ENCODE assay signal across 9 cellular contexts in the genomic region with DNA sequence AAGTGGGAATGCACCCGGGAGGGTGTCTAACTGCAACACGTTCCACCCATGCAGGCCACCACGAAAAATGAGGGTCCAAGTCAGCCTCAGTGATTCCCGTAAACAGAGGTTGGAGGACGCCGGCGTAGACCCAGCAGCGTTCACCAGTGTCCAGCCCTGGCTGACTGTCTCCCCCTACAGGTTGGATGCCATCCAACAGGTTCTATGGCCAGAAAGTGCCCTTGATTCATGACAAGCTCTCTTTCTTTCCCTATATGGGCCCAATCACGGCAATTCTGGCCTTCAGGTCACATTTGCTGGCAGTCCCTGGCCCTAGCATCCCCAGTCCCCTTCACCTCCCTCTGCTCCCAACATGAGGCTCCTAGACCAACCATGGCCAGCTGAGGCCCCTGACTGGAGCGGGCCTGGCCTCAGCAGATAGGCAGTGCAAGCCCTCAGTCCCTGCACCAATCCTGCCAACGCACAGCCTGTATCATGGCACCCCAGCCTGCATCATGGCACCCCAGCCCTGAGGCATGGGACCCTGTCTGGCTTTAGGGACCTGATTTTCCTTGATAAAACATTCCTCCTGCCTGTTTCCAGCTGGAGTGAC.
A peak's percentile ranks its signal among the peaks of the same experiment; 100 is the strongest.
DNase-seq lines count a peak whose midpoint lies in the region; ATAC-seq and TF ChIP-seq lines count a peak whose summit lies in the region.
"Had no signal": no experiment of that assay in that cellular context is flagged by ENCODE, and none has a peak within 500 bp of the region (broad histone marks: within the 10 kb centered on the region; RNA-seq: fewer than 3 reads in every experiment).

No MANE protein-coding gene starts in this region.

- TF ChIP-seq CTCF in neural progenitor cell (IDR thresholded peaks at IDR 0.05) (peak; percentile 66), coronary artery (IDR thresholded peaks at IDR 0.05) (no peak)

- H3K4me3 ChIP-seq in neural progenitor cell (no peak overlapping the region), coronary artery (no peak overlapping the region)

- H3K4me3 Mint-ChIP-seq in activated CD8-positive, alpha-beta memory T cell treated with anti-CD3 and anti-CD28 coated beads, Interleukin-2, amount 10 ng/mL, durations not matched to agents 7 days and 5 days: no peak overlapping the region
- no peak overlapping the region for H3K4me3 Mint-ChIP-seq in neural progenitor cell
- H3K4me3 Mint-ChIP-seq: activated B cell treated with CpG ODN at 0.5 μM for 24 hours had no signal

- H3K36me3 ChIP-seq in neural progenitor cell: no peaks in the 10 kb centered on the region

- H3K79me2 ChIP-seq in neural progenitor cell (ENCODE audit: low read depth): no peaks in the 10 kb centered on the region

- H3K27ac ChIP-seq in neural progenitor cell: no peak overlapping the region
- no peak overlapping the region for H3K27ac ChIP-seq in coronary artery

- H4K20me1 ChIP-seq in neural progenitor cell (ENCODE audit: low read depth): no peaks in the 10 kb centered on the region

- no peaks in the 10 kb centered on the region for H3K4me1 Mint-ChIP-seq in activated CD8-positive, alpha-beta memory T cell treated with anti-CD3 and anti-CD28 coated beads, Interleukin-2, amount 10 ng/mL, durations not matched to agents 7 days and 5 days
- no peaks in the 10 kb centered on the region for H3K4me1 Mint-ChIP-seq in neural progenitor cell
- H3K4me1 Mint-ChIP-seq: activated B cell treated with CpG ODN at 0.5 μM for 24 hours had no signal

- DNase-seq in DMS114 treated with DMSO at 0.1 percent for 48 hours (lab: John Stamatoyannopoulos, UW; ENCODE audit: unreplicated experiment): peak; percentile 2
- peak; percentile 63 for DNase-seq in HEK293T (ENCODE audit: extremely low spot score)
- DNase-seq in activated CD8-positive, alpha-beta memory T cell treated with anti-CD3 and anti-CD28 coated beads, Interleukin-2, amount 10 ng/mL, durations not matched to agents 7 days and 5 days: peak; percentile 50
- peak; percentile 52 for DNase-seq in neural progenitor cell (ENCODE audit: low spot score)
- no peak for DNase-seq in hepatic stellate cell (ENCODE audit: low spot score)
- no peak for DNase-seq in coronary artery (ENCODE audit: low spot score)
- DNase-seq: activated B cell treated with CpG ODN at 0.5 μM for 24 hours had no signal

- H3K9me3 ChIP-seq in neural progenitor cell (ENCODE audit: low read depth): no peaks in the 10 kb centered on the region

- H2AFZ ChIP-seq in neural progenitor cell (replicated peaks): no peak overlapping the region

- no peak overlapping the region for H3K4me2 ChIP-seq in neural progenitor cell

- H3K9ac ChIP-seq in neural progenitor cell: no peak overlapping the region

- no peaks in the 10 kb centered on the region for H3K4me1 ChIP-seq in neural progenitor cell

- POLR2A ChIA-PET in HEK293T (lab: Yijun Ruan, JAX): no interaction called here

- ATAC-seq in activated CD8-positive, alpha-beta memory T cell treated with anti-CD3 and anti-CD28 coated beads, Interleukin-2, amount 10 ng/mL, durations not matched to agents 7 days and 5 days: peak; percentile 57
- ATAC-seq in HG03520 (IDR thresholded peaks at IDR 0.05; ENCODE audit: unreplicated experiment) (no peak), GM18498 (IDR thresholded peaks at IDR 0.05; ENCODE audit: unreplicated experiment) (no peak)

- H3F3A ChIP-seq in neural progenitor cell (ENCODE audit: low read depth): no peaks in the 10 kb centered on the region

- no peaks in the 10 kb centered on the region for H3K27me3 Mint-ChIP-seq in activated CD8-positive, alpha-beta memory T cell treated with anti-CD3 and anti-CD28 coated beads, Interleukin-2, amount 10 ng/mL, durations not matched to agents 7 days and 5 days
- peaks cover 4% of the 10 kb centered on the region for H3K27me3 Mint-ChIP-seq in neural progenitor cell (ENCODE audit: insufficient read depth, low read depth)
- H3K27me3 Mint-ChIP-seq: activated B cell treated with CpG ODN at 0.5 μM for 24 hours had no signal

- H3K36me3 Mint-ChIP-seq in activated CD8-positive, alpha-beta memory T cell treated with anti-CD3 and anti-CD28 coated beads, Interleukin-2, amount 10 ng/mL, durations not matched to agents 7 days and 5 days: no peaks in the 10 kb centered on the region
- H3K36me3 Mint-ChIP-seq in neural progenitor cell: no peaks in the 10 kb centered on the region

- no peaks in the 10 kb centered on the region for H3K9me3 Mint-ChIP-seq in activated CD8-positive, alpha-beta memory T cell treated with anti-CD3 and anti-CD28 coated beads, Interleukin-2, amount 10 ng/mL, durations not matched to agents 7 days and 5 days (ENCODE audit: low read depth)
- no peaks in the 10 kb centered on the region for H3K9me3 Mint-ChIP-seq in neural progenitor cell
- H3K9me3 Mint-ChIP-seq: activated B cell treated with CpG ODN at 0.5 μM for 24 hours had no signal

- H3K27me3 ChIP-seq in neural progenitor cell: no peaks in the 10 kb centered on the region

- H3K27ac Mint-ChIP-seq in activated CD8-positive, alpha-beta memory T cell treated with anti-CD3 and anti-CD28 coated beads, Interleukin-2, amount 10 ng/mL, durations not matched to agents 7 days and 5 days: no peak overlapping the region
- no peak overlapping the region for H3K27ac Mint-ChIP-seq in neural progenitor cell
- H3K27ac Mint-ChIP-seq: activated B cell treated with CpG ODN at 0.5 μM for 24 hours had no signal

- CTCF ChIA-PET in HEK293T (lab: Yijun Ruan, JAX): interaction anchor here (0.6 to 1.3 kb wide), 10 partner anchors 9 to 1526 kb away, joined by 3 to 7 read pairs (median 3); no protein-coding TSS in a partner anchor
- CTCF ChIA-PET in activated CD8-positive, alpha-beta memory T cell treated with anti-CD3 and anti-CD28 coated beads, Interleukin-2, amount 10 ng/mL, durations not matched to agents 7 days and 5 days (lab: Charles Lee): interaction anchor here (0.6 to 1.0 kb wide), 5 partner anchors 9 to 386 kb away, joined by 3 to 4 read pairs (median 4); no protein-coding TSS in a partner anchor

TF ChIP-seq in HEK293T, 16 proteins besides CTCF, POLR2A, EP300 and RAD21:
- TF ChIP-seq FOXK2 (IDR thresholded peaks at IDR 0.05): no peak
- TF ChIP-seq, protein P1, sequence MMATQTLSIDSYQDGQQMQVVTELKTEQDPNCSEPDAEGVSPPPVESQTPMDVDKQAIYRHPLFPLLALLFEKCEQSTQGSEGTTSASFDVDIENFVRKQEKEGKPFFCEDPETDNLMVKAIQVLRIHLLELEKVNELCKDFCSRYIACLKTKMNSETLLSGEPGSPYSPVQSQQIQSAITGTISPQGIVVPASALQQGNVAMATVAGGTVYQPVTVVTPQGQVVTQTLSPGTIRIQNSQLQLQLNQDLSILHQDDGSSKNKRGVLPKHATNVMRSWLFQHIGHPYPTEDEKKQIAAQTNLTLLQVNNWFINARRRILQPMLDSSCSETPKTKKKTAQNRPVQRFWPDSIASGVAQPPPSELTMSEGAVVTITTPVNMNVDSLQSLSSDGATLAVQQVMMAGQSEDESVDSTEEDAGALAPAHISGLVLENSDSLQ (IDR thresholded peaks at IDR 0.05): no peak
- no peak for TF ChIP-seq ELF4 (IDR thresholded peaks at IDR 0.05)
- TF ChIP-seq TARDBP (IDR thresholded peaks at IDR 0.05): no peak
- no peak for TF ChIP-seq CTBP1 (IDR thresholded peaks at IDR 0.05; ENCODE audit: borderline replicate concordance)
- no peak for TF ChIP-seq LEF1 (IDR thresholded peaks at IDR 0.05; ENCODE audit: borderline replicate concordance)
- TF ChIP-seq BHLHE40 (IDR thresholded peaks at IDR 0.05; ENCODE audit: borderline replicate concordance): no peak
- TF ChIP-seq FOXM1 (IDR thresholded peaks at IDR 0.05; ENCODE audit: borderline replicate concordance): no peak

Comparison
In these comparisons a context has a peak if more than half of its experiments do, and no peak if none do; other contexts are left out.
1. DNase-seq: peak in DMS114 treated with DMSO at 0.1 percent for 48 hours (single experiment), HEK293T (single experiment), activated CD8-positive, alpha-beta memory T cell treated with anti-CD3 and anti-CD28 coated beads, Interleukin-2, amount 10 ng/mL, durations not matched to agents 7 days and 5 days (single experiment) and neural progenitor cell (single experiment); none in hepatic stellate cell (single experiment) and coronary artery (single experiment).